In genomic region chr15:80906159-80906775, GRCh38 we compare ENCODE assay signal across 1 cellular context.
TF ChIP-seq lines count a peak whose summit lies in the region.

No MANE protein-coding gene starts in this region.

TF ChIP-seq in HepG2, 621 proteins besides CTCF, POLR2A, EP300 and RAD21 (continued from another document):
- TF ChIP-seq PREB (CRISPR knock-in tag; IDR thresholded peaks at IDR 0.05) (no peak), ZNF557 (CRISPR knock-in tag; IDR thresholded peaks at IDR 0.05) (no peak), CEBPB (IDR thresholded peaks at IDR 0.05; ENCODE audit: borderline replicate concordance, low read depth, low read length) (no peak), PCBP1 (IDR thresholded peaks at IDR 0.05; ENCODE audit: borderline replicate concordance, low read depth, low read length) (no peak), PAX8 (CRISPR knock-in tag; IDR thresholded peaks at IDR 0.05; ENCODE audit: borderline replicate concordance) (no peak), AKNA (CRISPR knock-in tag; IDR thresholded peaks at IDR 0.05; ENCODE audit: borderline replicate concordance) (no peak), ZNF597 (CRISPR knock-in tag; IDR thresholded peaks at IDR 0.05) (no peak), TEAD3 (CRISPR knock-in tag; optimal IDR thresholded peaks at IDR 0.05; ENCODE audit: borderline replicate concordance) (no peak), TEAD2 (CRISPR knock-in tag; IDR thresholded peaks at IDR 0.05) (no peak), SIX1 (CRISPR knock-in tag; IDR thresholded peaks at IDR 0.05; ENCODE audit: borderline replicate concordance) (0 out of 2 replicates have a peak, but pooled peaks have one; percentile 11), ARNTL (CRISPR knock-in tag; IDR thresholded peaks at IDR 0.05) (no peak), RARA (CRISPR knock-in tag; IDR thresholded peaks at IDR 0.05) (0 out of 2 replicates have a peak, but pooled peaks have one; percentile 11), MTF2 (CRISPR knock-in tag; IDR thresholded peaks at IDR 0.05; ENCODE audit: borderline replicate concordance) (no peak), KLF6 (CRISPR knock-in tag; IDR thresholded peaks at IDR 0.05) (no peak), TSC22D2 (CRISPR knock-in tag; IDR thresholded peaks at IDR 0.05; ENCODE audit: borderline replicate concordance) (no peak), CENPT (CRISPR knock-in tag; IDR thresholded peaks at IDR 0.05; ENCODE audit: low read depth) (no peak)
